ENCODE assay signal across 25 cellular contexts in genomic region chr17:72838581-72838980, GRCh38.
"Had no signal": no experiment of that assay in that cellular context is flagged by ENCODE, and none has a peak within 500 bp of the region (broad histone marks: within the 10 kb centered on the region; RNA-seq: fewer than 3 reads in every experiment).

No MANE protein-coding gene starts in this region.

- H3K9me3 ChIP-seq: mucosa of descending colon, prostate gland, vagina had no signal

- H3K27ac ChIP-seq: coronary artery, esophagus squamous epithelium, prostate gland, right atrium auricular region, thoracic aorta, tibial nerve, upper lobe of left lung, vagina had no signal

- H3K4me1 ChIP-seq: esophagus squamous epithelium, prostate gland, right atrium auricular region, tibial nerve, upper lobe of left lung, vagina had no signal

- ATAC-seq: left lobe of liver; mucosa of descending colon; naive thymus-derived CD8-positive, alpha-beta T cell; stimulated activated naive B cell treated with anti-CD40 and anti-IgM and Interleukin-4, amounts not matched to agents 10 μg/mL and 1 μg/mL and 100 μg/mL, for 72 hours had no signal

- DNase-seq: dermis blood vessel endothelial cell; effector memory CD4-positive, alpha-beta T cell; erythroblast; esophagus squamous epithelium; hypothalamus; kidney; mucosa of descending colon; naive thymus-derived CD8-positive, alpha-beta T cell; nephron progenitor cell; nucleus accumbens; small intestine; stimulated activated CD4-positive, alpha-beta T cell treated with anti-CD3 and anti-CD28 coated beads, Interleukin-15, amount 100 ng/mL, for 24 hours; stimulated activated CD4-positive, alpha-beta T cell treated with anti-CD3 and anti-CD28 coated beads, Interleukin-2, amount 100 ng/mL, for 48 hours; stimulated activated naive B cell treated with anti-CD40 and anti-IgM and Interleukin-4, amounts not matched to agents 10 μg/mL and 1 μg/mL and 100 μg/mL, for 72 hours; upper lobe of left lung had no signal

- H3K4me3 ChIP-seq: coronary artery, esophagus squamous epithelium, lung, mucosa of descending colon, prostate gland, right atrium auricular region, thoracic aorta, tibial nerve, upper lobe of left lung, vagina had no signal

- FAIRE-seq: endometrium, frontal cortex, kidney, small intestine had no signal

- H3K36me3 ChIP-seq: prostate gland, right atrium auricular region, thoracic aorta, vagina had no signal

- H3K27me3 ChIP-seq: esophagus squamous epithelium, right atrium auricular region, tibial nerve, upper lobe of left lung, vagina had no signal
